2 cellular contexts compared by ENCODE assay signal in genomic region chr6:142542704-142543233, GRCh38.
TF ChIP-seq lines count a peak whose summit lies in the region.

No MANE protein-coding gene starts in this region.

TF ChIP-seq in IMR-90, 13 proteins besides CTCF, POLR2A, EP300 and RAD21:
- TF ChIP-seq MAFK (IDR thresholded peaks at IDR 0.05; ENCODE audit: low read depth, low read length) (no peak), NFE2L2 (IDR thresholded peaks at IDR 0.05; ENCODE audit: low read depth, low read length) (peak; percentile 79), RFX5 (IDR thresholded peaks at IDR 0.05; ENCODE audit: low read depth, low read length) (no peak), MAZ (IDR thresholded peaks at IDR 0.05; ENCODE audit: borderline replicate concordance, low read depth, low read length) (no peak), BHLHE40 (IDR thresholded peaks at IDR 0.05; ENCODE audit: low read depth, low read length) (no peak), RCOR1 (IDR thresholded peaks at IDR 0.05; ENCODE audit: insufficient replicate concordance, low read length) (no peak)

TF ChIP-seq in H1, 55 proteins besides CTCF, POLR2A, EP300 and RAD21:
- TF ChIP-seq SIN3A (conservative IDR thresholded peaks at IDR 0.05 in 1 of 2, IDR thresholded peaks at IDR 0.05 in 1 of 2; ENCODE audit: low read depth in 1 of 2, low read length in 2 of 2) (no peak), SRF (IDR thresholded peaks at IDR 0.05; ENCODE audit: low read depth, low read length) (no peak)
